In the genomic region with DNA sequence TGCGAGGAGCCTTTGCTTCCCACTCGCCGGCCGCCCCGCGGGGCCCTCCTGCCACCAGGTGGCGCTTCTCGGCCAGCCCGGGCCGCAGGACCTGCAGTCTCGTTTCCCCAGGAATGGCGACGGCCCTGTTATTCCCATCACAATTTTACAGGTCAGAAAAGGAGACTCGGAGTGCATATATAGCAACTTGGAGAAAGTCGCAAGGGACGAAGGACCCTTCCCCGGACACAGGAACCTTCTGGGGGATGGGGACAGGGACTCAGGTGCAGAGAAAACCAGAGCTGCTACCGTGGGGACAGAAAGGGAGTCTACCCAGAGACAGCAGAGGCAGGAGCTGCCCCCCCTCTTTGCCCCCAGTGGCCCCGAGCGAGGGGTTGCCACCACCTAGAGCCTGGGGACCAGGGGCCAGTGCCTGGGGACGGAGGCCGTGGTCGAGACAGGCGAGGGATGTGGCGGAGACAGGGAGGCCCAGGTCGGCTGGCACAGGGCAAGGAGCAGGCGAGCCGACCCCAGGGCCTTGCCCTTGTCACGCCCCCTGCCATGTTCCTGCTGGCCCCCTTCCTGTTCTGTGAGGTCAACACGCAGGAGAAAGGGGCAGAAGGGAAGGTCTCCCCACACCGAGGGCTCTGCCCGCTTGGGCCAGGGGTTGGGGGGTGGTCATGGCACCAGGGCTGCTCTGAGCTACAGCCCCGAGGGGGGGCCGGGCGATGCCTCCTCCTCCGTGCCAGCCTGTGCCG, we compare ENCODE assay signal across 1 cellular context.
A peak's percentile ranks its signal among the peaks of the same experiment; 100 is the strongest.
TF ChIP-seq lines count a peak whose summit lies in the region.

No MANE protein-coding gene starts in this region.

TF ChIP-seq in HepG2, 621 proteins besides CTCF, POLR2A, EP300 and RAD21 (continued from another document and continues in another):
- TF ChIP-seq, protein P1, sequence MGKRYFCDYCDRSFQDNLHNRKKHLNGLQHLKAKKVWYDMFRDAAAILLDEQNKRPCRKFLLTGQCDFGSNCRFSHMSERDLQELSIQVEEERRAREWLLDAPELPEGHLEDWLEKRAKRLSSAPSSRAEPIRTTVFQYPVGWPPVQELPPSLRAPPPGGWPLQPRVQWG (CRISPR knock-in tag; IDR thresholded peaks at IDR 0.05; ENCODE audit: borderline replicate concordance, low read depth), result no peak
- TF ChIP-seq, protein P2, sequence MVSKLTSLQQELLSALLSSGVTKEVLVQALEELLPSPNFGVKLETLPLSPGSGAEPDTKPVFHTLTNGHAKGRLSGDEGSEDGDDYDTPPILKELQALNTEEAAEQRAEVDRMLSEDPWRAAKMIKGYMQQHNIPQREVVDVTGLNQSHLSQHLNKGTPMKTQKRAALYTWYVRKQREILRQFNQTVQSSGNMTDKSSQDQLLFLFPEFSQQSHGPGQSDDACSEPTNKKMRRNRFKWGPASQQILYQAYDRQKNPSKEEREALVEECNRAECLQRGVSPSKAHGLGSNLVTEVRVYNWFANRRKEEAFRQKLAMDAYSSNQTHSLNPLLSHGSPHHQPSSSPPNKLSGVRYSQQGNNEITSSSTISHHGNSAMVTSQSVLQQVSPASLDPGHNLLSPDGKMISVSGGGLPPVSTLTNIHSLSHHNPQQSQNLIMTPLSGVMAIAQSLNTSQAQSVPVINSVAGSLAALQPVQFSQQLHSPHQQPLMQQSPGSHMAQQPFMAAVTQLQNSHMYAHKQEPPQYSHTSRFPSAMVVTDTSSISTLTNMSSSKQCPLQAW (CRISPR knock-in tag; IDR thresholded peaks at IDR 0.05), result 0 out of 2 replicates have a peak, but pooled peaks have one; percentile 38
- TF ChIP-seq PLRG1 (conservative IDR thresholded peaks at IDR 0.05) (no peak), LCORL (IDR thresholded peaks at IDR 0.05) (no peak), LCORL (CRISPR knock-in tag; IDR thresholded peaks at IDR 0.05) (no peak), ZNF350 (CRISPR knock-in tag; IDR thresholded peaks at IDR 0.05; ENCODE audit: borderline replicate concordance, low read depth) (peak; percentile 51), FOXP1 (IDR thresholded peaks at IDR 0.05) (no peak), FOXP1 (CRISPR knock-in tag; IDR thresholded peaks at IDR 0.05) (no peak), ZSCAN29 (CRISPR knock-in tag; conservative IDR thresholded peaks at IDR 0.05) (no peak), CCDC6 (CRISPR knock-in tag; IDR thresholded peaks at IDR 0.05) (no peak), ZNF224 (CRISPR knock-in tag; IDR thresholded peaks at IDR 0.05) (no peak), IKZF4 (CRISPR knock-in tag; IDR thresholded peaks at IDR 0.05; ENCODE audit: borderline replicate concordance, low read depth, not compliant biosample characterization) (peak; percentile 59), ZNF737 (CRISPR knock-in tag; IDR thresholded peaks at IDR 0.05; ENCODE audit: borderline replicate concordance) (no peak), SOX6 (IDR thresholded peaks at IDR 0.05) (no peak), SOX6 (CRISPR knock-in tag; IDR thresholded peaks at IDR 0.05) (no peak; the same call in 1 of the 2 replicates), HNF4A (CRISPR knock-in tag; IDR thresholded peaks at IDR 0.05) (no peak; the same call in 1 of the 2 replicates), ZNF891 (CRISPR knock-in tag; IDR thresholded peaks at IDR 0.05) (no peak), CBX5 (CRISPR knock-in tag; IDR thresholded peaks at IDR 0.05; ENCODE audit: borderline replicate concordance) (no peak)
- TF ChIP-seq, protein P3, sequence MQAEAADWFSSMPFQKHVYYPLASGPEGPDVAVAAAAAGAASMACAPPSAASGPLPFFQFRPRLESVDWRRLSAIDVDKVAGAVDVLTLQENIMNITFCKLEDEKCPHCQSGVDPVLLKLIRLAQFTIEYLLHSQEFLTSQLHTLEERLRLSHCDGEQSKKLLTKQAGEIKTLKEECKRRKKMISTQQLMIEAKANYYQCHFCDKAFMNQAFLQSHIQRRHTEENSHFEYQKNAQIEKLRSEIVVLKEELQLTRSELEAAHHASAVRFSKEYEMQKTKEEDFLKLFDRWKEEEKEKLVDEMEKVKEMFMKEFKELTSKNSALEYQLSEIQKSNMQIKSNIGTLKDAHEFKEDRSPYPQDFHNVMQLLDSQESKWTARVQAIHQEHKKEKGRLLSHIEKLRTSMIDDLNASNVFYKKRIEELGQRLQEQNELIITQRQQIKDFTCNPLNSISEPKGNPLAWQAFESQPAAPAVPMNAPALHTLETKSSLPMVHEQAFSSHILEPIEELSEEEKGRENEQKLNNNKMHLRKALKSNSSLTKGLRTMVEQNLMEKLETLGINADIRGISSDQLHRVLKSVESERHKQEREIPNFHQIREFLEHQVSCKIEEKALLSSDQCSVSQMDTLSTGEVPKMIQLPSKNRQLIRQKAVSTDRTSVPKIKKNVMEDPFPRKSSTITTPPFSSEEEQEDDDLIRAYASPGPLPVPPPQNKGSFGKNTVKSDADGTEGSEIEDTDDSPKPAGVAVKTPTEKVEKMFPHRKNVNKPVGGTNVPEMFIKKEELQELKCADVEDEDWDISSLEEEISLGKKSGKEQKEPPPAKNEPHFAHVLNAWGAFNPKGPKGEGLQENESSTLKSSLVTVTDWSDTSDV (CRISPR knock-in tag; IDR thresholded peaks at IDR 0.05), result no peak
- TF ChIP-seq, protein P4, sequence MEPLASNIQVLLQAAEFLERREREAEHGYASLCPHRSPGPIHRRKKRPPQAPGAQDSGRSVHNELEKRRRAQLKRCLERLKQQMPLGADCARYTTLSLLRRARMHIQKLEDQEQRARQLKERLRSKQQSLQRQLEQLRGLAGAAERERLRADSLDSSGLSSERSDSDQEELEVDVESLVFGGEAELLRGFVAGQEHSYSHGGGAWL (CRISPR knock-in tag; IDR thresholded peaks at IDR 0.05), result no peak
- TF ChIP-seq, protein P5, sequence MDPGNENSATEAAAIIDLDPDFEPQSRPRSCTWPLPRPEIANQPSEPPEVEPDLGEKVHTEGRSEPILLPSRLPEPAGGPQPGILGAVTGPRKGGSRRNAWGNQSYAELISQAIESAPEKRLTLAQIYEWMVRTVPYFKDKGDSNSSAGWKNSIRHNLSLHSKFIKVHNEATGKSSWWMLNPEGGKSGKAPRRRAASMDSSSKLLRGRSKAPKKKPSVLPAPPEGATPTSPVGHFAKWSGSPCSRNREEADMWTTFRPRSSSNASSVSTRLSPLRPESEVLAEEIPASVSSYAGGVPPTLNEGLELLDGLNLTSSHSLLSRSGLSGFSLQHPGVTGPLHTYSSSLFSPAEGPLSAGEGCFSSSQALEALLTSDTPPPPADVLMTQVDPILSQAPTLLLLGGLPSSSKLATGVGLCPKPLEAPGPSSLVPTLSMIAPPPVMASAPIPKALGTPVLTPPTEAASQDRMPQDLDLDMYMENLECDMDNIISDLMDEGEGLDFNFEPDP (CRISPR knock-in tag; conservative IDR thresholded peaks at IDR 0.05), result no peak
- TF ChIP-seq, protein P6, sequence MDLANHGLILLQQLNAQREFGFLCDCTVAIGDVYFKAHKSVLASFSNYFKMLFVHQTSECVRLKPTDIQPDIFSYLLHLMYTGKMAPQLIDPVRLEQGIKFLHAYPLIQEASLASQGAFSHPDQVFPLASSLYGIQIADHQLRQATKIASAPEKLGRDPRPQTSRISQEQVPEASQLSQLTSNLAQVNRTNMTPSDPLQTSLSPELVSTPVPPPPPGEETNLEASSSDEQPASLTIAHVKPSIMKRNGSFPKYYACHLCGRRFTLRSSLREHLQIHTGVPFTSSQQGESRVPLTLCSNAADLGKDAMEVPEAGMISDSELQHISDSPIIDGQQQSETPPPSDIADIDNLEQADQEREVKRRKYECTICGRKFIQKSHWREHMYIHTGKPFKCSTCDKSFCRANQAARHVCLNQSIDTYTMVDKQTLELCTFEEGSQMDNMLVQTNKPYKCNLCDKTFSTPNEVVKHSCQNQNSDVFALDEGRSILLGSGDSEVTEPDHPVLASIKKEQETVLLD (CRISPR knock-in tag; IDR thresholded peaks at IDR 0.05; ENCODE audit: low read depth), result no peak
- TF ChIP-seq, protein P7, sequence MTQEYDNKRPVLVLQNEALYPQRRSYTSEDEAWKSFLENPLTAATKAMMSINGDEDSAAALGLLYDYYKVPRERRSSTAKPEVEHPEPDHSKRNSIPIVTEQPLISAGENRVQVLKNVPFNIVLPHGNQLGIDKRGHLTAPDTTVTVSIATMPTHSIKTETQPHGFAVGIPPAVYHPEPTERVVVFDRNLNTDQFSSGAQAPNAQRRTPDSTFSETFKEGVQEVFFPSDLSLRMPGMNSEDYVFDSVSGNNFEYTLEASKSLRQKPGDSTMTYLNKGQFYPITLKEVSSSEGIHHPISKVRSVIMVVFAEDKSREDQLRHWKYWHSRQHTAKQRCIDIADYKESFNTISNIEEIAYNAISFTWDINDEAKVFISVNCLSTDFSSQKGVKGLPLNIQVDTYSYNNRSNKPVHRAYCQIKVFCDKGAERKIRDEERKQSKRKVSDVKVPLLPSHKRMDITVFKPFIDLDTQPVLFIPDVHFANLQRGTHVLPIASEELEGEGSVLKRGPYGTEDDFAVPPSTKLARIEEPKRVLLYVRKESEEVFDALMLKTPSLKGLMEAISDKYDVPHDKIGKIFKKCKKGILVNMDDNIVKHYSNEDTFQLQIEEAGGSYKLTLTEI (CRISPR knock-in tag; conservative IDR thresholded peaks at IDR 0.05), result no peak
- TF ChIP-seq, protein P8, sequence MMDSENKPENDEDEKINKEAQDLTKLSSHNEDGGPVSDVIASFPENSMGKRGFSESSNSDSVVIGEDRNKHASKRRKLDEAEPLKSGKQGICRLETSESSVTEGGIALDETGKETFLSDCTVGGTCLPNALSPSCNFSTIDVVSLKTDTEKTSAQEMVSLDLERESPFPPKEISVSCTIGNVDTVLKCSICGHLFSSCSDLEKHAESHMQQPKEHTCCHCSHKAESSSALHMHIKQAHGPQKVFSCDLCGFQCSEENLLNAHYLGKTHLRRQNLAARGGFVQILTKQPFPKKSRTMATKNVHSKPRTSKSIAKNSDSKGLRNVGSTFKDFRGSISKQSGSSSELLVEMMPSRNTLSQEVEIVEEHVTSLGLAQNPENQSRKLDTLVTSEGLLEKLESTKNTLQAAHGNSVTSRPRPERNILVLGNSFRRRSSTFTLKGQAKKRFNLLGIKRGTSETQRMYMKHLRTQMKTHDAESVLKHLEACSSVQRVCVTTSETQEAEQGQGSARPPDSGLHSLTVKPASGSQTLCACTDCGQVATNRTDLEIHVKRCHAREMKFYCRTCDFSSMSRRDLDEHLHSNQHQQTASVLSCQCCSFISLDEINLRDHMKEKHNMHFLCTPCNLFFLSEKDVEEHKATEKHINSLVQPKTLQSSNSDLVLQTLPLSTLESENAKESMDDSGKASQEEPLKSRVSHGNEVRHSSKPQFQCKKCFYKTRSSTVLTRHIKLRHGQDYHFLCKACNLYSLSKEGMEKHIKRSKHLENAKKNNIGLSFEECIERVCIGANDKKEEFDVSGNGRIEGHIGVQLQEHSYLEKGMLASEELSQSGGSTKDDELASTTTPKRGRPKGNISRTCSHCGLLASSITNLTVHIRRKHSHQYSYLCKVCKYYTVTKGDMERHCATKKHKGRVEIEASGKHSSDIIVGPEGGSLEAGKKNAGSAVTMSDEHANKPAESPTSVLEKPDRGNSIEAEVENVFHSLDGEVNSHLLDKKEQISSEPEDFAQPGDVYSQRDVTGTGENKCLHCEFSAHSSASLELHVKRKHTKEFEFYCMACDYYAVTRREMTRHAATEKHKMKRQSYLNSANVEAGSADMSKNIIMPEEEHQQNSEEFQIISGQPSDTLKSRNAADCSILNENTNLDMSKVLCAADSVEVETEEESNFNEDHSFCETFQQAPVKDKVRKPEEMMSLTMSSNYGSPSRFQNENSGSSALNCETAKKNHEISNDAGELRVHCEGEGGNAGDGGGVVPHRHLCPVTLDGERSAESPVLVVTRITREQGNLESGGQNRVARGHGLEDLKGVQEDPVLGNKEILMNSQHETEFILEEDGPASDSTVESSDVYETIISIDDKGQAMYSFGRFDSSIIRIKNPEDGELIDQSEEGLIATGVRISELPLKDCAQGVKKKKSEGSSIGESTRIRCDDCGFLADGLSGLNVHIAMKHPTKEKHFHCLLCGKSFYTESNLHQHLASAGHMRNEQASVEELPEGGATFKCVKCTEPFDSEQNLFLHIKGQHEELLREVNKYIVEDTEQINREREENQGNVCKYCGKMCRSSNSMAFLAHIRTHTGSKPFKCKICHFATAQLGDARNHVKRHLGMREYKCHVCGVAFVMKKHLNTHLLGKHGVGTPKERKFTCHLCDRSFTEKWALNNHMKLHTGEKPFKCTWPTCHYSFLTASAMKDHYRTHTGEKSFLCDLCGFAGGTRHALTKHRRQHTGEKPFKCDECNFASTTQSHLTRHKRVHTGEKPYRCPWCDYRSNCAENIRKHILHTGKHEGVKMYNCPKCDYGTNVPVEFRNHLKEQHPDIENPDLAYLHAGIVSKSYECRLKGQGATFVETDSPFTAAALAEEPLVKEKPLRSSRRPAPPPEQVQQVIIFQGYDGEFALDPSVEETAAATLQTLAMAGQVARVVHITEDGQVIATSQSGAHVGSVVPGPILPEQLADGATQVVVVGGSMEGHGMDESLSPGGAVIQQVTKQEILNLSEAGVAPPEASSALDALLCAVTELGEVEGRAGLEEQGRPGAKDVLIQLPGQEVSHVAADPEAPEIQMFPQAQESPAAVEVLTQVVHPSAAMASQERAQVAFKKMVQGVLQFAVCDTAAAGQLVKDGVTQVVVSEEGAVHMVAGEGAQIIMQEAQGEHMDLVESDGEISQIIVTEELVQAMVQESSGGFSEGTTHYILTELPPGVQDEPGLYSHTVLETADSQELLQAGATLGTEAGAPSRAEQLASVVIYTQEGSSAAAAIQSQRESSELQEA (CRISPR knock-in tag; IDR thresholded peaks at IDR 0.05; ENCODE audit: not compliant biosample characterization), result peak; percentile 27
- TF ChIP-seq, protein P9, sequence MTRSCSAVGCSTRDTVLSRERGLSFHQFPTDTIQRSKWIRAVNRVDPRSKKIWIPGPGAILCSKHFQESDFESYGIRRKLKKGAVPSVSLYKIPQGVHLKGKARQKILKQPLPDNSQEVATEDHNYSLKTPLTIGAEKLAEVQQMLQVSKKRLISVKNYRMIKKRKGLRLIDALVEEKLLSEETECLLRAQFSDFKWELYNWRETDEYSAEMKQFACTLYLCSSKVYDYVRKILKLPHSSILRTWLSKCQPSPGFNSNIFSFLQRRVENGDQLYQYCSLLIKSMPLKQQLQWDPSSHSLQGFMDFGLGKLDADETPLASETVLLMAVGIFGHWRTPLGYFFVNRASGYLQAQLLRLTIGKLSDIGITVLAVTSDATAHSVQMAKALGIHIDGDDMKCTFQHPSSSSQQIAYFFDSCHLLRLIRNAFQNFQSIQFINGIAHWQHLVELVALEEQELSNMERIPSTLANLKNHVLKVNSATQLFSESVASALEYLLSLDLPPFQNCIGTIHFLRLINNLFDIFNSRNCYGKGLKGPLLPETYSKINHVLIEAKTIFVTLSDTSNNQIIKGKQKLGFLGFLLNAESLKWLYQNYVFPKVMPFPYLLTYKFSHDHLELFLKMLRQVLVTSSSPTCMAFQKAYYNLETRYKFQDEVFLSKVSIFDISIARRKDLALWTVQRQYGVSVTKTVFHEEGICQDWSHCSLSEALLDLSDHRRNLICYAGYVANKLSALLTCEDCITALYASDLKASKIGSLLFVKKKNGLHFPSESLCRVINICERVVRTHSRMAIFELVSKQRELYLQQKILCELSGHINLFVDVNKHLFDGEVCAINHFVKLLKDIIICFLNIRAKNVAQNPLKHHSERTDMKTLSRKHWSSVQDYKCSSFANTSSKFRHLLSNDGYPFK (CRISPR knock-in tag; IDR thresholded peaks at IDR 0.05; ENCODE audit: borderline replicate concordance), result peak; percentile 41; the same call in 1 of the 2 replicates
- TF ChIP-seq, protein P10, sequence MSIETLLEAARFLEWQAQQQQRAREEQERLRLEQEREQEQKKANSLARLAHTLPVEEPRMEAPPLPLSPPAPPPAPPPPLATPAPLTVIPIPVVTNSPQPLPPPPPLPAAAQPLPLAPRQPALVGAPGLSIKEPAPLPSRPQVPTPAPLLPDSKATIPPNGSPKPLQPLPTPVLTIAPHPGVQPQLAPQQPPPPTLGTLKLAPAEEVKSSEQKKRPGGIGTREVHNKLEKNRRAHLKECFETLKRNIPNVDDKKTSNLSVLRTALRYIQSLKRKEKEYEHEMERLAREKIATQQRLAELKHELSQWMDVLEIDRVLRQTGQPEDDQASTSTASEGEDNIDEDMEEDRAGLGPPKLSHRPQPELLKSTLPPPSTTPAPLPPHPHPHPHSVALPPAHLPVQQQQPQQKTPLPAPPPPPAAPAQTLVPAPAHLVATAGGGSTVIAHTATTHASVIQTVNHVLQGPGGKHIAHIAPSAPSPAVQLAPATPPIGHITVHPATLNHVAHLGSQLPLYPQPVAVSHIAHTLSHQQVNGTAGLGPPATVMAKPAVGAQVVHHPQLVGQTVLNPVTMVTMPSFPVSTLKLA (IDR thresholded peaks at IDR 0.05), result no peak
